In genomic region chr15:40333922-40334492, GRCh38 we compare ENCODE assay signal across 7 cellular contexts. TPM values are rescaled to one million over a fixed set of nuclear protein-coding genes. Genes with fewer than 3 reads are reported as not detected.
DNase-seq lines count a peak whose midpoint lies in the region; ATAC-seq, FAIRE-seq and TF ChIP-seq lines count a peak whose summit lies in the region.
"Had no signal": no experiment of that assay in that cellular context is flagged by ENCODE, and none has a peak within 500 bp of the region (broad histone marks: within the 10 kb centered on the region; RNA-seq: fewer than 3 reads in every experiment).

No MANE protein-coding gene starts in this region.

- no peaks in the 10 kb centered on the region for H3K27me3 ChIP-seq in BE2C
- H3K27me3 ChIP-seq in small intestine (ENCODE audit: control insufficient read depth in 2 of 2, insufficient read depth in 2 of 2, low read length in 2 of 2): no peaks in the 10 kb centered on the region

- no peak for ATAC-seq in HG02678 (IDR thresholded peaks at IDR 0.05; ENCODE audit: unreplicated experiment)

- no peak overlapping the region for H3K4me3 ChIP-seq in BE2C (ENCODE audit: low read depth, low read length)
- H3K4me3 ChIP-seq in fibroblast of villous mesenchyme (ENCODE audit: low read depth, low read length): no peak overlapping the region
- H3K4me3 ChIP-seq in small intestine (ENCODE audit: low read depth in 1 of 2, low read length in 2 of 2): no peak overlapping the region

- no peak for FAIRE-seq in small intestine (lab: Jason Lieb, UNC)

- H3K36me3 ChIP-seq in BE2C: no peaks in the 10 kb centered on the region
- no peaks in the 10 kb centered on the region for H3K36me3 ChIP-seq in small intestine (ENCODE audit: control insufficient read depth in 2 of 2, insufficient read depth in 2 of 2, low read length in 2 of 2)

- H3K27ac ChIP-seq in small intestine (ENCODE audit: low read depth in 1 of 2, low read length in 1 of 2): peak overlapping the region; percentile 51 to 80

- H3K4me1 ChIP-seq in BE2C (peaks cover 51% of the 10 kb centered on the region), small intestine (ENCODE audit: control insufficient read depth in 2 of 2, insufficient read depth in 1 of 2, low read depth in 1 of 2, low read length in 1 of 2) (peaks cover 2 to 5% of the 10 kb centered on the region in 2 donors)

- H3K9me3 ChIP-seq in BE2C (no peaks in the 10 kb centered on the region), small intestine (ENCODE audit: control insufficient read depth, low read depth) (no peaks in the 10 kb centered on the region)

- DNase-seq in BE2C (peak; percentile 47), OCI-M2 (lab: John Stamatoyannopoulos, UW; ENCODE audit: unreplicated experiment) (peak; percentile 51), fibroblast of villous mesenchyme (ENCODE audit: low read depth) (peak; percentile 94), small intestine (no peak), NCI-H774 (lab: John Stamatoyannopoulos, UW) (no peak)

- WGBS in small intestine, 3 donors: 33 to 76% (median 60%) methylated on average over 9 to 12 of the region's 12 CpGs

- TF ChIP-seq CTCF in BE2C (IDR thresholded peaks at IDR 0.05; ENCODE audit: low read depth, low read length) (no peak), fibroblast of villous mesenchyme (IDR thresholded peaks at IDR 0.05; ENCODE audit: insufficient read depth, low read depth, low read length) (no peak)

RNA-seq across cellular contexts. Expression of gene CCDC9B, which starts 6.7 kb away (rescaled TPM):
- 6.5 TPM for polyA plus RNA-seq in BE2C (2012; ENCODE audit: insufficient read depth, insufficient read length, low read depth)
- 35.4 and 40.3 TPM in 2 replicates for total RNA-seq in fibroblast of villous mesenchyme
- polyA plus RNA-seq in small intestine: 1 to 10 TPM; 2.2 to 7.4 (median 2.7) TPM

RNA-seq across cellular contexts. Expression of gene INAFM2, which starts 10.5 kb away (rescaled TPM):
- 51.0 TPM for polyA plus RNA-seq in BE2C (2012; ENCODE audit: insufficient read depth, insufficient read length, low read depth)
- total RNA-seq in fibroblast of villous mesenchyme: 11.9 and 16.8 TPM in 2 replicates
- polyA plus RNA-seq in small intestine: 1 to 10 TPM; 4.7 to 7.6 (median 5.4) TPM

RNA-seq across cellular contexts. Expression of gene PHGR1, which starts 16.8 kb away (rescaled TPM):
- not detected for polyA plus RNA-seq in BE2C (2012; ENCODE audit: insufficient read depth, insufficient read length, low read depth)
- not detected in 2 replicates for total RNA-seq in fibroblast of villous mesenchyme
- polyA plus RNA-seq in small intestine: over 10,000 TPM in 2 of 3 donors, 1,000 to 10,000 TPM in 1; 4,043 to 32,483 (median 28,942) TPM
- total RNA-seq: epithelial cell of proximal tubule had no signal

RNA-seq across cellular contexts. Expression of gene DISP2, which starts 24.0 kb away (rescaled TPM):
- 10.1 TPM for polyA plus RNA-seq in BE2C (2012; ENCODE audit: insufficient read depth, insufficient read length, low read depth)
- total RNA-seq in fibroblast of villous mesenchyme: under 0.01 TPM in 2 replicates
- polyA plus RNA-seq in small intestine: 10 to 100 TPM in 1 of 3 donors, 1 to 10 TPM in 2; 2.2 to 12.2 (median 3.4) TPM

RNA-seq across cellular contexts. Expression of gene PLCB2, which starts 26.3 kb away (rescaled TPM):
- polyA plus RNA-seq in BE2C (2012; ENCODE audit: insufficient read depth, insufficient read length, low read depth): 30.8 TPM
- total RNA-seq in fibroblast of villous mesenchyme: 0.43 and 0.64 TPM in 2 replicates
- polyA plus RNA-seq in small intestine: 1 to 10 TPM; 5.6 to 8.1 (median 7.6) TPM

Comparison
In these comparisons a context has a peak if more than half of its experiments do, and no peak if none do; other contexts are left out.
1. DNase-seq: peak in BE2C (single experiment), OCI-M2 (single experiment) and fibroblast of villous mesenchyme (single experiment); none in small intestine (single experiment) and NCI-H774 (single experiment).